In genomic region chr3:172034786-172035685, GRCh38 we compare ENCODE assay signal across 9 cellular contexts. TPM values are rescaled to one million over a fixed set of nuclear protein-coding genes. Genes with fewer than 3 reads are reported as not detected.
DNase-seq lines count a peak whose midpoint lies in the region; ATAC-seq and TF ChIP-seq lines count a peak whose summit lies in the region.
"Had no signal": no experiment of that assay in that cellular context is flagged by ENCODE, and none has a peak within 500 bp of the region (broad histone marks: within the 10 kb centered on the region; RNA-seq: fewer than 3 reads in every experiment).

No MANE protein-coding gene starts in this region.

- H3K79me2 ChIP-seq in GM23248 (ENCODE audit: insufficient read depth), result peaks cover 18% of the 10 kb centered on the region

- H3K4me3 ChIP-seq in CD4-positive, alpha-beta memory T cell (ENCODE audit: low read length in 2 of 2), result no peak overlapping the region
- H3K4me3 ChIP-seq in GM23248 (no peak overlapping the region), transverse colon (no peak overlapping the region)
- H3K4me3 ChIP-seq: SJSA1 had no signal

- no peak overlapping the region for H3K9ac ChIP-seq in GM23248

- H3K36me3 Mint-ChIP-seq in CD4-positive, alpha-beta memory T cell, result peaks cover 0 to 3% of the 10 kb centered on the region in 2 donors

- peaks cover 13 to 24% (median 15%) of the 10 kb centered on the region in 4 donors for H3K4me1 Mint-ChIP-seq in CD4-positive, alpha-beta memory T cell

- in situ Hi-C loops in GM23248 (cut with MboI), result no loop called here
- in situ Hi-C loops in SK-MEL-5 (cut with HindIII; ENCODE audit: low pct_unique_long_range_greater_than_20kb, low sequenced_read_pairs), result no loop called here
- in situ Hi-C loops in transverse colon (cut with MboI; ENCODE audit: low pct_ligation_motif_present in 1 of 4, low pct_unique_long_range_greater_than_20kb in 1 of 4, low sequenced_read_pairs in 3 of 4), result loop anchor here (10.0 to 25.0 kb wide), 3 partner anchors 277 to 302 kb away; no protein-coding TSS in a partner anchor

- H2AFZ ChIP-seq in GM23248, result no peak overlapping the region

- no peak for ATAC-seq in sciatic nerve
- ATAC-seq in GM21786 (IDR thresholded peaks at IDR 0.05; ENCODE audit: unreplicated experiment), result no peak

- peak in 4 of 5 donors; percentile 36 to 46 (median 42) for DNase-seq in CD4-positive, alpha-beta memory T cell
- DNase-seq in GM23248 (peak; percentile 54), SK-MEL-5 (ENCODE audit: low read depth, low spot score) (peak; percentile 71), hepatic stellate cell (ENCODE audit: low spot score) (peak; percentile 25), transverse colon (no peak), sciatic nerve (ENCODE audit: low spot score) (no peak), NCI-H524 treated with DMSO at 0.1 percent for 48 hours (lab: John Stamatoyannopoulos, UW) (no peak)

- TF ChIP-seq EP300 in transverse colon (IDR thresholded peaks at IDR 0.05; ENCODE audit: low read depth), result no peak

- no peak overlapping the region for H3K4me2 ChIP-seq in GM23248 (ENCODE audit: unreplicated experiment)

- no peak overlapping the region for H3K27ac ChIP-seq in CD4-positive, alpha-beta memory T cell (ENCODE audit: low read depth, low read length)
- H3K27ac ChIP-seq in GM23248 (no peak overlapping the region), transverse colon (no peak overlapping the region)
- H3K27ac ChIP-seq: SJSA1 had no signal

- H3K27me3 Mint-ChIP-seq in CD4-positive, alpha-beta memory T cell, result peaks cover 0 to 3% of the 10 kb centered on the region in 2 donors

- no peaks in the 10 kb centered on the region for H3K9me3 Mint-ChIP-seq in CD4-positive, alpha-beta memory T cell

- no peaks in the 10 kb centered on the region; the same call in 1 of the 2 replicates for H3F3A ChIP-seq in GM23248 (ENCODE audit: insufficient read depth)

- POLR2A ChIA-PET in CD4-positive, alpha-beta memory T cell (lab: Charles Lee; ENCODE audit: partially characterized antibody), result interaction anchor here (1.1 kb wide), 1 partner anchor 67 kb away, joined by 3 read pairs; no protein-coding TSS in a partner anchor

- TF ChIP-seq CTCF in transverse colon (IDR thresholded peaks at IDR 0.05), result peak; percentile 50 to 69 (median 55)

- H4K20me1 ChIP-seq in GM23248 (ENCODE audit: insufficient read depth), result no peaks in the 10 kb centered on the region

- peaks cover 9% of the 10 kb centered on the region for H3K4me1 ChIP-seq in CD4-positive, alpha-beta memory T cell (ENCODE audit: insufficient read depth, low read length)
- H3K4me1 ChIP-seq in GM23248 (ENCODE audit: insufficient read depth), result peaks cover 7% of the 10 kb centered on the region
- peaks cover 0 to 11% (median 7%) of the 10 kb centered on the region in 4 donors for H3K4me1 ChIP-seq in transverse colon

- no peaks in the 10 kb centered on the region for H3K9me3 ChIP-seq in CD4-positive, alpha-beta memory T cell (ENCODE audit: control insufficient read depth in 1 of 2, low read length in 2 of 2)
- H3K9me3 ChIP-seq in GM23248 (ENCODE audit: low read depth), result no peaks in the 10 kb centered on the region
- no peaks in the 10 kb centered on the region for H3K9me3 ChIP-seq in transverse colon
- H3K9me3 ChIP-seq: SJSA1 had no signal

- no peaks in the 10 kb centered on the region for H3K36me3 ChIP-seq in CD4-positive, alpha-beta memory T cell (ENCODE audit: insufficient read depth, low read length)
- H3K36me3 ChIP-seq in GM23248 (ENCODE audit: low read depth) (no peaks in the 10 kb centered on the region), transverse colon (no peaks in the 10 kb centered on the region)

- H3K9me2 ChIP-seq in GM23248 (ENCODE audit: insufficient read depth), result no peaks in the 10 kb centered on the region

- WGBS in GM23248 (ENCODE audit: low coverage in 1 of 2, low lambda C conversion rate in 2 of 2, missing lambda C conversion rate in 2 of 2), 2 experiments, result 88 to 93% methylated on average over 9 of the region's 9 CpGs
- WGBS in transverse colon (ENCODE audit: low coverage in 1 of 2), 2 donors, result 76 to 100% methylated on average over 1 to 9 of the region's 9 CpGs

- CTCF ChIA-PET in CD4-positive, alpha-beta memory T cell (lab: Charles Lee; ENCODE audit: partially characterized antibody), result interaction anchor here (0.6 to 7.3 kb wide), 39 partner anchors 8 to 638 kb away, joined by 3 to 82 read pairs (median 4); no protein-coding TSS in a partner anchor

- H3K27ac Mint-ChIP-seq in CD4-positive, alpha-beta memory T cell, result peak overlapping the region in 1 of 7 donors; percentile 2

- TF ChIP-seq POLR2A in transverse colon (IDR thresholded peaks at IDR 0.05), result no peak

- intact Hi-C loops in CD4-positive, alpha-beta memory T cell (cut with micrococcal nuclease), result loop anchor here (1.0 kb wide), 3 partner anchors 241 to 632 kb away; no protein-coding TSS in a partner anchor
- intact Hi-C loops in transverse colon (cut with DNase I; ENCODE audit: low total_unique reads) (no loop called here), sciatic nerve (cut with DNase I) (no loop called here)

- H3K27me3 ChIP-seq in CD4-positive, alpha-beta memory T cell (ENCODE audit: insufficient read depth, low read length), result no peaks in the 10 kb centered on the region
- H3K27me3 ChIP-seq in GM23248 (replicated peaks; ENCODE audit: insufficient read depth) (no peaks in the 10 kb centered on the region), transverse colon (no peaks in the 10 kb centered on the region)
- H3K27me3 ChIP-seq: SJSA1 had no signal

- H3K4me3 Mint-ChIP-seq in CD4-positive, alpha-beta memory T cell, result no peak overlapping the region

RNA-seq across cellular contexts. Expression of gene FNDC3B, which starts 4.3 kb away (rescaled TPM):
- 10 to 100 TPM; 18.0 to 18.2 TPM for total RNA-seq in CD4-positive, alpha-beta memory T cell
- polyA plus RNA-seq in CD4-positive, alpha-beta memory T cell, result 10 to 100 TPM; 10.9 to 11.6 TPM
- total RNA-seq in GM23248 (2014; rRNA removed; shearing (Covaris generic)), result 123 and 128 TPM in 2 replicates
- polyA plus RNA-seq in GM23248 (2016; fragmentation: Nextera tagmentation; extraction: Ambion mirVana), result 85.5 and 95.7 TPM in 2 replicates
- total RNA-seq in SK-MEL-5 (2014; rRNA removed; shearing (Covaris generic)), result 34.4 TPM in 2 replicates
- polyA plus RNA-seq in SK-MEL-5 (2015; cell fraction: cytosol; rRNA removed), result 15.3 and 20.5 TPM in 2 replicates
- 15.7 and 19.6 TPM in 2 replicates for polyA plus RNA-seq in SK-MEL-5 (2015; cell fraction: nucleus; rRNA removed)
- total RNA-seq in transverse colon (10 to 100 TPM; 28.5 to 85.7 (median 44.5) TPM), sciatic nerve (171 TPM)

Comparison
In these comparisons a context has a peak if more than half of its experiments do, and no peak if none do; other contexts are left out.
1. DNase-seq: peak in CD4-positive, alpha-beta memory T cell (4 of 5), GM23248 (single experiment), SK-MEL-5 (single experiment) and hepatic stellate cell (single experiment); none in transverse colon (single experiment), sciatic nerve (single experiment) and NCI-H524 treated with DMSO at 0.1 percent for 48 hours (single experiment).
2. in situ Hi-C loops: an anchor here in transverse colon (10.0 to 25.0 kb wide); none called in GM23248 and SK-MEL-5.